ENCODE assay signal across 15 cellular contexts in the genomic region with DNA sequence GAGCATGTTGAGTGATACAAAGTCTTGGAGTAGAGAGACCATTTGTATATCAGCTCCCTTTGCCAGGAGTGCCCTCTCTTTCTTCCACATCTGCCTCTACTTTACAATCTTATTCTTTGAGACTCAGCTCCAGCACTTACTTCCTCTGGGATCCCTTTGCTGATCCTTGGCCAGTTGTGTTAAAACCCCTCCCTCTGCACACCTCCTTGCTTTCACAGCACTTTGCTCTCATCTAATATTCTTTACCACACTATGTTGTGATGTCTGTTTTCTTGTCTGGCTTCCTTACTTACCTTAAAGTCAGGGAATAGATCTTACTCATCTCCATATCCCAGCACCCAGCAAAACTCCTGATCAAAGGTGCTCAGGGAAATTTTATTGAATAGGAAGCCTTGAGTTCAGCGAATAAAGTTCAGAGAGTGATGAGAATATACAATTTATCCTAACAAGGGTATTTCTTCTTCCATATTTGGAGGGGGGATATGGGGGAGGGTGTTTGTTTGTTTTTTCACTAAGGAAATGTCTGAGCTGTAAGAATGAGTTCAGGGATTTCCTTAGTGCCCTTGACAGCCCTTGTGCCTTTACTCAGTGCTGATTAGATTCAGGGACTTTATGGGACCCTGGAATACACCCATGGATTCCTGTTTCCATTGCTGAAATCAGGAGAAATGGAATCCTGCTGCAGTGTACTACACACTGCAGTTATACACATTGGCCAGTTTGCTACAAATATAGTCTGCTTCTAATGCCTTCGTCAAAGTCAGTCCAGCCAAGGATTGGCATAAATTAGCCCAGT. TPM values are rescaled to one million over a fixed set of nuclear protein-coding genes. Genes with fewer than 3 reads are reported as not detected.
A peak's percentile ranks its signal among the peaks of the same experiment; 100 is the strongest.
DNase-seq lines count a peak whose midpoint lies in the region; ATAC-seq and TF ChIP-seq lines count a peak whose summit lies in the region.
"Had no signal": no experiment of that assay in that cellular context is flagged by ENCODE, and none has a peak within 500 bp of the region (broad histone marks: within the 10 kb centered on the region; RNA-seq: fewer than 3 reads in every experiment).

No MANE protein-coding gene starts in this region.

- ATAC-seq in gastroesophageal sphincter: no peak
- no peak for ATAC-seq in GM21515 (IDR thresholded peaks at IDR 0.05; ENCODE audit: unreplicated experiment)

- H3K4me1 ChIP-seq in breast epithelium: peaks cover 0 to 20% of the 10 kb centered on the region in 2 donors
- peaks cover 27 to 89% (median 44%) of the 10 kb centered on the region in 3 donors for H3K4me1 ChIP-seq in gastroesophageal sphincter
- peaks cover 80 to 83% of the 10 kb centered on the region in 2 donors for H3K4me1 ChIP-seq in thyroid gland

- TF ChIP-seq CTCF in breast epithelium (IDR thresholded peaks at IDR 0.05): no peak
- no peak for TF ChIP-seq CTCF in MCF 10A (IDR thresholded peaks at IDR 0.05; ENCODE audit: unreplicated experiment)
- no peak for TF ChIP-seq CTCF in gastroesophageal sphincter (IDR thresholded peaks at IDR 0.05)
- no peak for TF ChIP-seq CTCF in nephron (IDR thresholded peaks at IDR 0.05; ENCODE audit: unreplicated experiment in 3 of 3)
- TF ChIP-seq CTCF in thyroid gland (IDR thresholded peaks at IDR 0.05): no peak

- H3K4me3 ChIP-seq in breast epithelium (no peak overlapping the region), gastroesophageal sphincter (no peak overlapping the region), thyroid gland (replicated peaks in 1 of 3) (no peak overlapping the region)
- H3K4me3 ChIP-seq: BLaER1 had no signal

- peaks cover 23% of the 10 kb centered on the region for H3K4me1 Mint-ChIP-seq in MCF 10A (ENCODE audit: insufficient read depth, unreplicated experiment)
- H3K4me1 Mint-ChIP-seq in nephron: peaks cover 49% of the 10 kb centered on the region

- H3K9me3 Mint-ChIP-seq in MCF 10A (ENCODE audit: unreplicated experiment): no peaks in the 10 kb centered on the region
- H3K9me3 Mint-ChIP-seq in nephron: peaks cover 8% of the 10 kb centered on the region
- H3K9me3 Mint-ChIP-seq: CD8-positive, alpha-beta memory T cell had no signal

- peaks cover under 1% of the 10 kb centered on the region for H3K36me3 Mint-ChIP-seq in MCF 10A (ENCODE audit: insufficient read depth, unreplicated experiment)
- peaks cover 23% of the 10 kb centered on the region for H3K36me3 Mint-ChIP-seq in nephron (ENCODE audit: low read depth)

- H3K27me3 Mint-ChIP-seq in MCF 10A (ENCODE audit: insufficient read depth, unreplicated experiment) (no peaks in the 10 kb centered on the region), nephron (ENCODE audit: low read depth) (no peaks in the 10 kb centered on the region)
- H3K27me3 Mint-ChIP-seq: CD8-positive, alpha-beta memory T cell had no signal

- no peak for DNase-seq in breast epithelium (ENCODE audit: low spot score in 2 of 2)
- DNase-seq in MCF 10A (ENCODE audit: unreplicated experiment): no peak
- no peak for DNase-seq in thyroid gland
- no peak for DNase-seq in NCI-H748 (lab: John Stamatoyannopoulos, UW; ENCODE audit: unreplicated experiment)
- no peak for DNase-seq in activated CD8-positive, alpha-beta memory T cell treated with anti-CD3 and anti-CD28 coated beads, Interleukin-2, amount 50 U/mL, for 48 hours
- DNase-seq: 8988T; CD8-positive, alpha-beta memory T cell; GF-D8; NCI-H1417; NCI-H1930; NCI-H510A had no signal

- BruUV-seq in MCF 10A (replicated peaks; lab: Mats Ljungman, UMichigan): no TSS peak

- H3K27ac ChIP-seq in breast epithelium (peak overlapping the region; percentile 36 to 83), gastroesophageal sphincter (peak overlapping the region in 3 of 4 donors; percentile 10 to 22 (median 12)), thyroid gland (peak overlapping the region; percentile 12 to 96 (median 90))
- H3K27ac ChIP-seq: BLaER1 had no signal

- no peak overlapping the region for H3K27ac Mint-ChIP-seq in MCF 10A (ENCODE audit: low read depth, unreplicated experiment)
- peak overlapping the region; percentile 4 to 21 (median 12) for H3K27ac Mint-ChIP-seq in nephron

- no peaks in the 10 kb centered on the region for H3K36me3 ChIP-seq in breast epithelium
- no peaks in the 10 kb centered on the region for H3K36me3 ChIP-seq in gastroesophageal sphincter
- no peaks in the 10 kb centered on the region for H3K36me3 ChIP-seq in thyroid gland
- H3K36me3 ChIP-seq: BLaER1 had no signal

- H3K4me3 Mint-ChIP-seq in MCF 10A (ENCODE audit: unreplicated experiment) (no peak overlapping the region), nephron (no peak overlapping the region)
- H3K4me3 Mint-ChIP-seq: CD8-positive, alpha-beta memory T cell had no signal

- no peak for TF ChIP-seq EP300 in gastroesophageal sphincter (IDR thresholded peaks at IDR 0.05)

- H3K9me3 ChIP-seq in breast epithelium (no peaks in the 10 kb centered on the region), gastroesophageal sphincter (no peaks in the 10 kb centered on the region), thyroid gland (no peaks in the 10 kb centered on the region)

- intact Hi-C loops in breast epithelium (cut with DNase I; ENCODE audit: low total_unique reads) (no loop called here), MCF 10A (cut with micrococcal nuclease) (no loop called here), thyroid gland (cut with DNase I) (no loop called here)

- POLR2A ChIA-PET in MCF 10A (lab: Yijun Ruan, JAX): interaction anchor here (0.7 kb wide), 1 partner anchor 11 kb away, joined by 3 read pairs; no protein-coding TSS in a partner anchor

- TF ChIP-seq POLR2A in breast epithelium (IDR thresholded peaks at IDR 0.05) (no peak), gastroesophageal sphincter (IDR thresholded peaks at IDR 0.05) (no peak), thyroid gland (IDR thresholded peaks at IDR 0.05) (no peak)

- H3K27me3 ChIP-seq in breast epithelium (no peaks in the 10 kb centered on the region), gastroesophageal sphincter (no peaks in the 10 kb centered on the region), thyroid gland (no peaks in the 10 kb centered on the region)
- H3K27me3 ChIP-seq: BLaER1 had no signal

- CTCF ChIA-PET in MCF 10A (lab: Yijun Ruan, JAX): interaction anchor here (0.9 kb wide), 2 partner anchors 9 to 41 kb away, joined by 3 to 4 read pairs; no protein-coding TSS in a partner anchor

- 60 to 84% methylated on average over 2 of the region's 2 CpGs for WGBS in gastroesophageal sphincter (ENCODE audit: low coverage in 1 of 2), 2 donors
- WGBS in thyroid gland, 2 donors: 78 to 86% methylated on average over 2 of the region's 2 CpGs

RNA-seq across cellular contexts. Expression of gene MRTFB, which starts 32.0 kb away (rescaled TPM):
- total RNA-seq in breast epithelium: 100 to 1,000 TPM in 1 of 3 donors, 10 to 100 TPM in 2; 49.9 to 115 (median 83.6) TPM
- 30.0 and 33.3 TPM in 2 replicates for total RNA-seq in MCF 10A (2022)
- 10 to 100 TPM; 38.8 to 53.1 (median 41.1) TPM for total RNA-seq in gastroesophageal sphincter
- 100 to 1,000 TPM in 1 of 4 donors, 10 to 100 TPM in 3; 51.2 to 131 (median 74.0) TPM for total RNA-seq in thyroid gland

Comparison
In these comparisons a context has a peak if more than half of its experiments do, and no peak if none do; other contexts are left out.
1. H3K27ac ChIP-seq: peak in every context shown above with its lines; median percentile 90 in thyroid gland; 60 in breast epithelium; 12 in gastroesophageal sphincter.